Comparison of ENCODE assay signal across 10 cellular contexts in genomic region chr4:170089274-170089742, GRCh38. TPM values are rescaled to one million over a fixed set of nuclear protein-coding genes. Genes with fewer than 3 reads are reported as not detected.
DNase-seq lines count a peak whose midpoint lies in the region; ATAC-seq, FAIRE-seq and TF ChIP-seq lines count a peak whose summit lies in the region.
"Had no signal": no experiment of that assay in that cellular context is flagged by ENCODE, and none has a peak within 500 bp of the region (broad histone marks: within the 10 kb centered on the region; RNA-seq: fewer than 3 reads in every experiment).

No MANE protein-coding gene starts in this region.

- H3K36me3 Mint-ChIP-seq in activated naive CD4-positive, alpha-beta T cell treated with anti-CD3 and anti-CD28 coated beads, Interleukin-2, amount 50 U/mL, for 24 hours, result no peaks in the 10 kb centered on the region
- peaks cover 26% of the 10 kb centered on the region for H3K36me3 Mint-ChIP-seq in WTC11
- H3K36me3 Mint-ChIP-seq: memory B cell had no signal

- no peaks in the 10 kb centered on the region for H3K27me3 ChIP-seq in neuron (ENCODE audit: insufficient read depth, low read length)

- no peak for TF ChIP-seq POLR2A in GM12891 (IDR thresholded peaks at IDR 0.05; ENCODE audit: low read depth, low read length)

- CTCF ChIA-PET in WTC11 (lab: Charles Lee), result interaction anchor here (1.1 to 1.2 kb wide), 2 partner anchors 276 to 298 kb away, joined by 3 to 4 read pairs; no protein-coding TSS in a partner anchor

- peak; percentile 60 for ATAC-seq in WTC11

- FAIRE-seq in frontal cortex (lab: Jason Lieb, UNC), result no peak
- FAIRE-seq in GM12891 (lab: Jason Lieb, UNC), result no peak
- FAIRE-seq: GM18507 had no signal

- peaks cover 2% of the 10 kb centered on the region for H3K9me3 ChIP-seq in neuron (ENCODE audit: low read length)

- peaks cover 40% of the 10 kb centered on the region for H3K36me3 ChIP-seq in neuron (ENCODE audit: insufficient read depth, low read length)

- H3K27me3 Mint-ChIP-seq in activated naive CD4-positive, alpha-beta T cell treated with anti-CD3 and anti-CD28 coated beads, Interleukin-2, amount 50 U/mL, for 24 hours, result peaks cover 33% of the 10 kb centered on the region
- peaks cover 30% of the 10 kb centered on the region for H3K27me3 Mint-ChIP-seq in WTC11 (ENCODE audit: low read depth)

- no peak overlapping the region for H3K27ac Mint-ChIP-seq in activated naive CD4-positive, alpha-beta T cell treated with anti-CD3 and anti-CD28 coated beads, Interleukin-2, amount 50 U/mL, for 24 hours
- no peak overlapping the region; the same call in 1 of the 2 replicates for H3K27ac Mint-ChIP-seq in WTC11
- H3K27ac Mint-ChIP-seq: memory B cell had no signal

- H3K4me1 ChIP-seq in neuron (ENCODE audit: insufficient read depth, low read length), result peaks cover 14% of the 10 kb centered on the region

- H3K4me3 ChIP-seq in neuron (ENCODE audit: low read length), result peak overlapping the region; percentile 66

- no peak for DNase-seq in activated naive CD4-positive, alpha-beta T cell treated with anti-CD3 and anti-CD28 coated beads, Interleukin-2, amount 50 U/mL, for 16 hours
- DNase-seq in LHCN-M2 (ENCODE audit: low read depth), result peak; percentile 47
- DNase-seq in WTC11 (ENCODE audit: low spot score), result peak; percentile 33
- peak; percentile 22 to 40 for DNase-seq in frontal cortex (ENCODE audit: low spot score in 2 of 2)
- DNase-seq in GM12891 (ENCODE audit: insufficient read length, low spot score), result no peak
- no peak for DNase-seq in cerebellar nuclear complex (lab: John Stamatoyannopoulos, UW)

- H3K9me3 Mint-ChIP-seq in activated naive CD4-positive, alpha-beta T cell treated with anti-CD3 and anti-CD28 coated beads, Interleukin-2, amount 50 U/mL, for 24 hours, result no peaks in the 10 kb centered on the region
- 0 out of 2 replicates have a peak, but pooled peaks cover 5% of the 10 kb centered on the region for H3K9me3 Mint-ChIP-seq in WTC11
- H3K9me3 Mint-ChIP-seq: memory B cell had no signal

- TF ChIP-seq CTCF in WTC11 (IDR thresholded peaks at IDR 0.05), result no peak

- peak overlapping the region; percentile 26 for H3K4me3 Mint-ChIP-seq in activated naive CD4-positive, alpha-beta T cell treated with anti-CD3 and anti-CD28 coated beads, Interleukin-2, amount 50 U/mL, for 24 hours
- H3K4me3 Mint-ChIP-seq in WTC11, result peak overlapping the region; percentile 88
- H3K4me3 Mint-ChIP-seq: memory B cell had no signal

- POLR2A ChIA-PET in WTC11 (lab: Charles Lee), result no interaction called here

- peak overlapping the region; percentile 69 for H2AFZ ChIP-seq in neuron (ENCODE audit: low read depth, low read length)

- peaks cover 6% of the 10 kb centered on the region for H3K4me1 Mint-ChIP-seq in activated naive CD4-positive, alpha-beta T cell treated with anti-CD3 and anti-CD28 coated beads, Interleukin-2, amount 50 U/mL, for 24 hours
- peaks cover 31% of the 10 kb centered on the region for H3K4me1 Mint-ChIP-seq in WTC11

TF ChIP-seq in WTC11, 78 proteins besides CTCF, POLR2A, EP300 and RAD21:
- TF ChIP-seq TEAD1 (CRISPR knock-in tag; IDR thresholded peaks at IDR 0.05), result no peak
- peak; percentile 52; the same call in 1 of the 2 replicates for TF ChIP-seq MAX (CRISPR knock-in tag; IDR thresholded peaks at IDR 0.05)
- TF ChIP-seq OVOL2 (CRISPR knock-in tag; IDR thresholded peaks at IDR 0.05; ENCODE audit: borderline replicate concordance), result no peak
- TF ChIP-seq NFE2L1 (CRISPR knock-in tag; IDR thresholded peaks at IDR 0.05), result 0 out of 2 replicates have a peak, but pooled peaks have one; percentile 17
- TF ChIP-seq ZBTB43 (CRISPR knock-in tag; IDR thresholded peaks at IDR 0.05), result 0 out of 2 replicates have a peak, but pooled peaks have one; percentile 41
TF ChIP-seq in WTC11: peak in this region for 3.

TF ChIP-seq in GM12891, 5 proteins besides CTCF, POLR2A, EP300 and RAD21:
- TF ChIP-seq POLR2AphosphoS5 (IDR thresholded peaks at IDR 0.05; ENCODE audit: low read depth, low read length) (no peak), POU2F2 (IDR thresholded peaks at IDR 0.05; ENCODE audit: low read depth, low read length) (no peak)

RNA-seq across cellular contexts. Expression of gene AADAT, which starts 0.4 kb away (rescaled TPM):
- total RNA-seq in LHCN-M2 (2014; rRNA removed) (9.0 and 9.3 TPM in 2 replicates), WTC11 (2021) (9.1 to 12.3 TPM (median 10.0 TPM) in 3 replicates), frontal cortex (28.1 TPM)
- polyA plus RNA-seq in LHCN-M2 (2012), result 5.2 TPM
- not detected for polyA plus RNA-seq in GM12891 (2012; ENCODE audit: low read depth, missing spikeins)

Comparison
In these comparisons a context has a peak if more than half of its experiments do, and no peak if none do; other contexts are left out.
1. DNase-seq: peak in LHCN-M2 (single experiment), WTC11 (single experiment) and frontal cortex (2 of 2); none in activated naive CD4-positive, alpha-beta T cell treated with anti-CD3 and anti-CD28 coated beads, Interleukin-2, amount 50 U/mL, for 16 hours (single experiment), GM12891 (single experiment) and cerebellar nuclear complex (0 of 2).